12 cellular contexts compared by ENCODE assay signal in genomic region chr7:143884276-143884977, GRCh38. TPM values are rescaled to one million over a fixed set of nuclear protein-coding genes. Genes with fewer than 3 reads are reported as not detected.
DNase-seq lines count a peak whose midpoint lies in the region; ATAC-seq and TF ChIP-seq lines count a peak whose summit lies in the region.
"Had no signal": no experiment of that assay in that cellular context is flagged by ENCODE, and none has a peak within 500 bp of the region (broad histone marks: within the 10 kb centered on the region; RNA-seq: fewer than 3 reads in every experiment).

No MANE protein-coding gene starts in this region.

- H3K4me1 ChIP-seq in HEK293 (ENCODE audit: control insufficient read depth, insufficient read depth, low read length) = no peaks in the 10 kb centered on the region

- H3K36me3 Mint-ChIP-seq in stimulated activated effector memory CD8-positive, alpha-beta T cell treated with anti-CD3 and anti-CD28 coated beads, Interleukin-12 subunit alpha, Interleukin-12 subunit beta, amount 100 ng/mL, for 72 hours = no peaks in the 10 kb centered on the region
- H3K36me3 Mint-ChIP-seq in activated T-cell treated with anti-CD3 and anti-CD28 coated beads, Interleukin-2, amount 50 U/mL, for 4 hours (ENCODE audit: insufficient read depth) = peaks cover 9% of the 10 kb centered on the region

- H3K36me3 ChIP-seq in HEK293 (ENCODE audit: control insufficient read depth in 2 of 2, insufficient read depth in 1 of 2, low read length in 2 of 2) = peaks cover 0 to 12% of the 10 kb centered on the region in 2 experiments; a peak in 1 of 3 replicates

- TF ChIP-seq CTCF in HEK293 (tag by site-specific recombination; IDR thresholded peaks at IDR 0.05) = no peak
- no peak for TF ChIP-seq CTCF in astrocyte of the cerebellum (IDR thresholded peaks at IDR 0.05; ENCODE audit: low read depth, low read length, missing control alignments)

- ATAC-seq in stimulated activated effector memory CD8-positive, alpha-beta T cell treated with anti-CD3 and anti-CD28 coated beads, Interleukin-12 subunit alpha, Interleukin-12 subunit beta, amount 100 ng/mL, for 72 hours = no peak
- no peak for ATAC-seq in GM21825 (IDR thresholded peaks at IDR 0.05; ENCODE audit: unreplicated experiment)
- no peak for ATAC-seq in activated T-cell treated with anti-CD3 and anti-CD28 coated beads, Interleukin-2, amount 50 U/mL, for 4 hours

- DNase-seq in astrocyte of the cerebellum (ENCODE audit: low read depth) (no peak), SW 1271 (lab: John Stamatoyannopoulos, UW) (no peak)
- no peak for DNase-seq in stimulated activated effector memory CD8-positive, alpha-beta T cell treated with anti-CD3 and anti-CD28 coated beads, Interleukin-12 subunit alpha, Interleukin-12 subunit beta, amount 100 ng/mL, for 72 hours (ENCODE audit: low spot score in 2 of 2)
- no peak for DNase-seq in activated effector memory CD4-positive, alpha-beta T cell treated with anti-CD3 and anti-CD28 coated beads, Interleukin-2, amount 50 U/mL, for 16 hours
- no peak for DNase-seq in activated T-cell treated with anti-CD3 and anti-CD28 coated beads, Interleukin-2, amount 50 U/mL, for 4 hours
- DNase-seq: NCI-H2171; stimulated activated CD4-positive, alpha-beta T cell treated with anti-CD3 and anti-CD28 coated beads, Interleukin-2, amount 100 ng/mL, for 48 hours had no signal

- no peak overlapping the region for H3K27ac ChIP-seq in HEK293 (ENCODE audit: extremely low read depth, low read depth, low read length)

- POLR2A ChIA-PET in HEK293 (lab: Yijun Ruan, JAX) = interaction anchor here (1.4 kb wide), 1 partner anchor 18 kb away, joined by 4 read pairs; the partner anchor contains the start of gene TCAF1

- H3K9me3 ChIP-seq in HEK293 (ENCODE audit: control insufficient read depth, insufficient read depth, low read depth, low read length) = no peaks in the 10 kb centered on the region
- H3K9me3 ChIP-seq in iPS-18c (ENCODE audit: control insufficient read depth, insufficient read depth, low read length) = no peaks in the 10 kb centered on the region

- no peaks in the 10 kb centered on the region for H3K9me3 Mint-ChIP-seq in stimulated activated effector memory CD8-positive, alpha-beta T cell treated with anti-CD3 and anti-CD28 coated beads, Interleukin-12 subunit alpha, Interleukin-12 subunit beta, amount 100 ng/mL, for 72 hours
- peaks cover 6% of the 10 kb centered on the region for H3K9me3 Mint-ChIP-seq in activated T-cell treated with anti-CD3 and anti-CD28 coated beads, Interleukin-2, amount 50 U/mL, for 4 hours
- H3K9me3 Mint-ChIP-seq: T-helper 1 cell treated with Interleukin-12 subunit alpha and Interleukin-12 subunit beta and Interleukin-4 antibody, amounts not matched to agents 30 μg/mL and 1 μg/mL, for 36 hours had no signal

- in situ Hi-C loops in astrocyte of the cerebellum (cut with HindIII; ENCODE audit: low sequenced_read_pairs) = no loop called here

- H3K4me1 Mint-ChIP-seq in stimulated activated effector memory CD8-positive, alpha-beta T cell treated with anti-CD3 and anti-CD28 coated beads, Interleukin-12 subunit alpha, Interleukin-12 subunit beta, amount 100 ng/mL, for 72 hours = peaks cover 16% of the 10 kb centered on the region
- peaks cover 13% of the 10 kb centered on the region for H3K4me1 Mint-ChIP-seq in activated T-cell treated with anti-CD3 and anti-CD28 coated beads, Interleukin-2, amount 50 U/mL, for 4 hours (ENCODE audit: low read depth)

- H3K4me3 Mint-ChIP-seq in stimulated activated effector memory CD8-positive, alpha-beta T cell treated with anti-CD3 and anti-CD28 coated beads, Interleukin-12 subunit alpha, Interleukin-12 subunit beta, amount 100 ng/mL, for 72 hours = peak overlapping the region; percentile 37
- no peak overlapping the region for H3K4me3 Mint-ChIP-seq in activated T-cell treated with anti-CD3 and anti-CD28 coated beads, Interleukin-2, amount 50 U/mL, for 4 hours
- H3K4me3 Mint-ChIP-seq: activated naive CD4-positive, alpha-beta T cell treated with anti-CD3 and anti-CD28 coated beads for 36 hours; T-helper 1 cell treated with Interleukin-12 subunit alpha and Interleukin-12 subunit beta and Interleukin-4 antibody, amounts not matched to agents 30 μg/mL and 1 μg/mL, for 36 hours had no signal

- H3K27ac Mint-ChIP-seq in stimulated activated effector memory CD8-positive, alpha-beta T cell treated with anti-CD3 and anti-CD28 coated beads, Interleukin-12 subunit alpha, Interleukin-12 subunit beta, amount 100 ng/mL, for 72 hours = no peak overlapping the region
- H3K27ac Mint-ChIP-seq: activated naive CD4-positive, alpha-beta T cell treated with anti-CD3 and anti-CD28 coated beads for 36 hours; T-helper 1 cell treated with Interleukin-12 subunit alpha and Interleukin-12 subunit beta and Interleukin-4 antibody, amounts not matched to agents 30 μg/mL and 1 μg/mL, for 36 hours had no signal

- CTCF ChIA-PET in HEK293 (lab: Yijun Ruan, JAX) = interaction anchor here (0.6 to 1.4 kb wide), 4 partner anchors 9 to 490 kb away, joined by 3 to 5 read pairs (median 4); no protein-coding TSS in a partner anchor

- H3K4me3 ChIP-seq in HEK293 (ENCODE audit: low read depth, low read length) (peak overlapping the region; percentile 43; the same call in 1 of the 2 replicates), astrocyte of the cerebellum (ENCODE audit: low read depth, low read length) (peak overlapping the region; percentile 78), iPS-18c (ENCODE audit: insufficient read depth, low read depth, low read length) (peak overlapping the region; percentile 84)

- H3K27me3 Mint-ChIP-seq in activated T-cell treated with anti-CD3 and anti-CD28 coated beads, Interleukin-2, amount 50 U/mL, for 4 hours (ENCODE audit: low read depth) = peaks cover 39% of the 10 kb centered on the region

TF ChIP-seq in HEK293, 187 proteins besides CTCF, POLR2A, EP300 and RAD21:
- no peak for TF ChIP-seq ZNF747 (tag by site-specific recombination; IDR thresholded peaks at IDR 0.05)
- no peak for TF ChIP-seq ZNF10 (tag by site-specific recombination; IDR thresholded peaks at IDR 0.05)
- TF ChIP-seq PATZ1 (tag by site-specific recombination; IDR thresholded peaks at IDR 0.05) = no peak
- TF ChIP-seq, protein P1, sequence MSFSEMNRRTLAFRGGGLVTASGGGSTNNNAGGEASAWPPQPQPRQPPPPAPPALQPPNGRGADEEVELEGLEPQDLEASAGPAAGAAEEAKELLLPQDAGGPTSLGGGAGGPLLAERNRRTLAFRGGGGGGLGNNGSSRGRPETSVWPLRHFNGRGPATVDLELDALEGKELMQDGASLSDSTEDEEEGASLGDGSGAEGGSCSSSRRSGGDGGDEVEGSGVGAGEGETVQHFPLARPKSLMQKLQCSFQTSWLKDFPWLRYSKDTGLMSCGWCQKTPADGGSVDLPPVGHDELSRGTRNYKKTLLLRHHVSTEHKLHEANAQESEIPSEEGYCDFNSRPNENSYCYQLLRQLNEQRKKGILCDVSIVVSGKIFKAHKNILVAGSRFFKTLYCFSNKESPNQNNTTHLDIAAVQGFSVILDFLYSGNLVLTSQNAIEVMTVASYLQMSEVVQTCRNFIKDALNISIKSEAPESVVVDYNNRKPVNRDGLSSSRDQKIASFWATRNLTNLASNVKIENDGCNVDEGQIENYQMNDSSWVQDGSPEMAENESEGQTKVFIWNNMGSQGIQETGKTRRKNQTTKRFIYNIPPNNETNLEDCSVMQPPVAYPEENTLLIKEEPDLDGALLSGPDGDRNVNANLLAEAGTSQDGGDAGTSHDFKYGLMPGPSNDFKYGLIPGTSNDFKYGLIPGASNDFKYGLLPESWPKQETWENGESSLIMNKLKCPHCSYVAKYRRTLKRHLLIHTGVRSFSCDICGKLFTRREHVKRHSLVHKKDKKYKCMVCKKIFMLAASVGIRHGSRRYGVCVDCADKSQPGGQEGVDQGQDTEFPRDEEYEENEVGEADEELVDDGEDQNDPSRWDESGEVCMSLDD (tag by site-specific recombination; IDR thresholded peaks at IDR 0.05) = no peak
- TF ChIP-seq ZNF521 (tag by site-specific recombination; IDR thresholded peaks at IDR 0.05) = no peak
- TF ChIP-seq GLIS1 (tag by site-specific recombination; IDR thresholded peaks at IDR 0.05) = no peak
- no peak for TF ChIP-seq ZNF580 (tag by site-specific recombination; IDR thresholded peaks at IDR 0.05)
- TF ChIP-seq ZNF169 (tag by site-specific recombination; IDR thresholded peaks at IDR 0.05) = no peak
- TF ChIP-seq ZNF274 (IDR thresholded peaks at IDR 0.05; ENCODE audit: low read length) = no peak
- no peak for TF ChIP-seq ZNF274 (tag by site-specific recombination; IDR thresholded peaks at IDR 0.05; ENCODE audit: borderline replicate concordance)
- TF ChIP-seq ZNF585B (tag by site-specific recombination; IDR thresholded peaks at IDR 0.05) = no peak
- TF ChIP-seq ZNF202 (tag by site-specific recombination; IDR thresholded peaks at IDR 0.05; ENCODE audit: borderline replicate concordance) = no peak

RNA-seq across cellular contexts. Expression of gene TCAF1, which starts 17.5 kb away (rescaled TPM):
- 1 to 10 TPM; 2.7 to 4.1 (median 3.9) TPM for total RNA-seq in activated T-cell treated with anti-CD3 and anti-CD28 coated beads, Interleukin-2, amount 50 U/mL, for 4 hours

RNA-seq across cellular contexts. Expression of gene OR2F2, which starts 50.6 kb away (rescaled TPM):
- not detected for total RNA-seq in activated T-cell treated with anti-CD3 and anti-CD28 coated beads, Interleukin-2, amount 50 U/mL, for 4 hours
- total RNA-seq: activated naive CD4-positive, alpha-beta T cell treated with anti-CD3 and anti-CD28 coated beads for 36 hours had no signal
